ENCODE assay signal across 9 cellular contexts in genomic region chr2:239991689-239992314, GRCh38. TPM values are rescaled to one million over a fixed set of nuclear protein-coding genes. Genes with fewer than 3 reads are reported as not detected.
A peak's percentile ranks its signal among the peaks of the same experiment; 100 is the strongest.
DNase-seq lines count a peak whose midpoint lies in the region; ATAC-seq and TF ChIP-seq lines count a peak whose summit lies in the region.
"Had no signal": no experiment of that assay in that cellular context is flagged by ENCODE, and none has a peak within 500 bp of the region (broad histone marks: within the 10 kb centered on the region; RNA-seq: fewer than 3 reads in every experiment).

No MANE protein-coding gene starts in this region.

- H3K4me1 ChIP-seq in Loucy (ENCODE audit: insufficient read depth, low read length, poor library complexity, severe bottlenecking) = no peaks in the 10 kb centered on the region

- H3K27me3 Mint-ChIP-seq in neural crest cell (ENCODE audit: low read depth) = no peaks in the 10 kb centered on the region
- H3K27me3 Mint-ChIP-seq: CD8-positive, alpha-beta memory T cell had no signal

- H3K4me3 ChIP-seq in Loucy (ENCODE audit: low read length, poor library complexity, severe bottlenecking) = no peak overlapping the region
- no peak overlapping the region for H3K4me3 ChIP-seq in SU-DHL-6 (ENCODE audit: insufficient read depth, low read length, poor library complexity, severe bottlenecking)

- H2AFZ ChIP-seq in Loucy (ENCODE audit: low read length) = no peak overlapping the region
- no peak overlapping the region for H2AFZ ChIP-seq in SU-DHL-6 (ENCODE audit: low read depth, low read length, severe bottlenecking)

- H3K9me3 ChIP-seq in Loucy (ENCODE audit: insufficient read depth, low read depth, low read length) (no peaks in the 10 kb centered on the region), SU-DHL-6 (ENCODE audit: insufficient read depth, low read length) (no peaks in the 10 kb centered on the region)

- no peak overlapping the region for H3K4me3 Mint-ChIP-seq in neural crest cell
- H3K4me3 Mint-ChIP-seq: CD8-positive, alpha-beta memory T cell had no signal

- H3K27me3 ChIP-seq in Loucy (ENCODE audit: insufficient read depth, low read length, poor library complexity, severe bottlenecking) (no peaks in the 10 kb centered on the region), SU-DHL-6 (ENCODE audit: low read length) (no peaks in the 10 kb centered on the region)

- no peak overlapping the region for H3K27ac ChIP-seq in SU-DHL-6 (ENCODE audit: low read depth, low read length)

- ATAC-seq in HG02938 (IDR thresholded peaks at IDR 0.05; ENCODE audit: unreplicated experiment) = no peak

- H4K20me1 ChIP-seq in Loucy (ENCODE audit: insufficient read depth, low read length, poor library complexity, severe bottlenecking) = no peaks in the 10 kb centered on the region
- H4K20me1 ChIP-seq in SU-DHL-6 (ENCODE audit: low read depth, low read length) = no peaks in the 10 kb centered on the region

- H3F3A ChIP-seq in Loucy (ENCODE audit: low read depth) = no peaks in the 10 kb centered on the region
- peaks cover 8% of the 10 kb centered on the region for H3F3A ChIP-seq in SU-DHL-6 (ENCODE audit: insufficient read depth)

- H3K36me3 ChIP-seq in Loucy (ENCODE audit: insufficient read depth, low read length) (peaks cover 35% of the 10 kb centered on the region; the same call in 1 of the 2 replicates), SU-DHL-6 (ENCODE audit: low read length) (peaks cover 6% of the 10 kb centered on the region; the same call in 1 of the 2 replicates)

- H3K4me2 ChIP-seq in Loucy (ENCODE audit: low read depth, low read length, poor library complexity, severe bottlenecking) (no peak overlapping the region), SU-DHL-6 (ENCODE audit: low read depth, low read length, poor library complexity, severe bottlenecking) (no peak overlapping the region)

- peak; percentile 25 for DNase-seq in NCI-H1436 (lab: John Stamatoyannopoulos, UW)
- DNase-seq in NCI-H1436 treated with DMSO at 0.1 percent for 48 hours (lab: John Stamatoyannopoulos, UW) = no peak
- peak; percentile 59 for DNase-seq in fibroblast of gingiva (ENCODE audit: low read depth)
- no peak for DNase-seq in neural crest cell (ENCODE audit: low read depth, low spot score)
- no peak for DNase-seq in stimulated activated CD4-positive, alpha-beta T cell treated with anti-CD3 and anti-CD28 coated beads, Interleukin-1b, Interleukin-23, amount 100 ng/mL, for 48 hours

- H3K9ac ChIP-seq in Loucy (ENCODE audit: low read depth, low read length, poor library complexity, severe bottlenecking) (no peak overlapping the region), SU-DHL-6 (ENCODE audit: low read length) (no peak overlapping the region)

- H3K27ac Mint-ChIP-seq in neural crest cell (ENCODE audit: unreplicated experiment) = no peak overlapping the region

- no peaks in the 10 kb centered on the region for H3K4me1 Mint-ChIP-seq in neural crest cell

- H3K9me3 Mint-ChIP-seq in neural crest cell = no peaks in the 10 kb centered on the region
- H3K9me3 Mint-ChIP-seq: CD8-positive, alpha-beta memory T cell had no signal

- H3K9me2 ChIP-seq in Loucy (replicated peaks; ENCODE audit: low read depth, low read length) (no peaks in the 10 kb centered on the region), SU-DHL-6 (replicated peaks; ENCODE audit: insufficient read depth, low read length) (no peaks in the 10 kb centered on the region)

- H3K79me2 ChIP-seq in Loucy (ENCODE audit: insufficient read depth, low read length) = no peaks in the 10 kb centered on the region
- no peaks in the 10 kb centered on the region for H3K79me2 ChIP-seq in SU-DHL-6 (ENCODE audit: insufficient read depth, low read length)

- H3K36me3 Mint-ChIP-seq in neural crest cell (ENCODE audit: low read depth) = peaks cover 11% of the 10 kb centered on the region

- TF ChIP-seq CTCF in Loucy (conservative IDR thresholded peaks at IDR 0.05; ENCODE audit: low read length) (peak; percentile 93), SU-DHL-6 (IDR thresholded peaks at IDR 0.05; ENCODE audit: insufficient read depth, low read length, poor library complexity, severe bottlenecking) (peak; percentile 73), neural crest cell (conservative IDR thresholded peaks at IDR 0.05) (peak; percentile 95)

RNA-seq across cellular contexts. Expression of gene NDUFA10, which starts 33.3 kb away (rescaled TPM):
- total RNA-seq in neural crest cell = 81.3 and 81.9 TPM in 2 replicates

RNA-seq across cellular contexts. Expression of gene OR6B2, which starts 38.4 kb away (rescaled TPM):
- total RNA-seq in neural crest cell = not detected in 2 replicates
- total RNA-seq: CD8-positive, alpha-beta memory T cell had no signal

Comparison
In these comparisons a context has a peak if more than half of its experiments do, and no peak if none do; other contexts are left out.
1. DNase-seq: peak in NCI-H1436 (single experiment) and fibroblast of gingiva (single experiment); none in NCI-H1436 treated with DMSO at 0.1 percent for 48 hours (single experiment), neural crest cell (single experiment) and stimulated activated CD4-positive, alpha-beta T cell treated with anti-CD3 and anti-CD28 coated beads, Interleukin-1b, Interleukin-23, amount 100 ng/mL, for 48 hours (single experiment).
2. Peak in every context shown above with its lines, with median percentiles within 50 percentile points of each other: CTCF ChIP-seq.